In the genomic region with DNA sequence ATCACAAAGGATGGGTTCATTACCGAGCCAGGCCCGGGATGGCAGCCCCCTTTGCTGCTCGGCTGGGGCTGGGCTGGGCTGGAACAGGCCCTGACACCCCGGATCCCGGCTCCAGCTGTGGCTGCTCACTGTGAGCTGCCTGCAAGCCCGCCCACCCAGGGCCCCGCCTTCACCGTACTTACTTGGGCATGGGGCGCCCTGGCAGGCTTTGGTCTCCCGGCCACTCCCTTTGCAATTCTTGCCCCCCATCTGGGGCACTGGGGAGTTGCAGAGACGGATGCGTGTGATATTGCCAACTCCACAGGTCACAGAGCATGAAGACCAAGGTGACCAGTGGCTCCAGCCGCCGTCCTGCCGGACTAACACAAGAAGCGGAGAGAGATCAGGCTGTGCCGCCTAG, we compare ENCODE assay signal across 1 cellular context.
TF ChIP-seq lines count a peak whose summit lies in the region.

No MANE protein-coding gene starts in this region.

TF ChIP-seq in IMR-90, 13 proteins besides CTCF, POLR2A, EP300 and RAD21:
- TF ChIP-seq RCOR1 (IDR thresholded peaks at IDR 0.05; ENCODE audit: insufficient replicate concordance, low read length) (no peak), BHLHE40 (IDR thresholded peaks at IDR 0.05; ENCODE audit: low read depth, low read length) (no peak), CEBPB (IDR thresholded peaks at IDR 0.05; ENCODE audit: low read depth, low read length) (no peak), NFE2L2 (IDR thresholded peaks at IDR 0.05; ENCODE audit: low read depth, low read length) (no peak), FOS (IDR thresholded peaks at IDR 0.05; ENCODE audit: low read depth, low read length) (no peak), MAZ (IDR thresholded peaks at IDR 0.05; ENCODE audit: borderline replicate concordance, low read depth, low read length) (no peak), MAFK (IDR thresholded peaks at IDR 0.05; ENCODE audit: low read depth, low read length) (no peak), MXI1 (IDR thresholded peaks at IDR 0.05; ENCODE audit: borderline replicate concordance, low read depth, low read length) (no peak), RFX5 (IDR thresholded peaks at IDR 0.05; ENCODE audit: low read depth, low read length) (no peak), SMC3 (IDR thresholded peaks at IDR 0.05; ENCODE audit: low read depth, low read length) (no peak), CHD1 (IDR thresholded peaks at IDR 0.05; ENCODE audit: low read depth, low read length) (no peak)
- TF ChIP-seq, protein P1, sequence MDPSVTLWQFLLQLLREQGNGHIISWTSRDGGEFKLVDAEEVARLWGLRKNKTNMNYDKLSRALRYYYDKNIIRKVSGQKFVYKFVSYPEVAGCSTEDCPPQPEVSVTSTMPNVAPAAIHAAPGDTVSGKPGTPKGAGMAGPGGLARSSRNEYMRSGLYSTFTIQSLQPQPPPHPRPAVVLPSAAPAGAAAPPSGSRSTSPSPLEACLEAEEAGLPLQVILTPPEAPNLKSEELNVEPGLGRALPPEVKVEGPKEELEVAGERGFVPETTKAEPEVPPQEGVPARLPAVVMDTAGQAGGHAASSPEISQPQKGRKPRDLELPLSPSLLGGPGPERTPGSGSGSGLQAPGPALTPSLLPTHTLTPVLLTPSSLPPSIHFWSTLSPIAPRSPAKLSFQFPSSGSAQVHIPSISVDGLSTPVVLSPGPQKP (IDR thresholded peaks at IDR 0.05; ENCODE audit: borderline replicate concordance, low read depth, low read length) = no peak
- TF ChIP-seq, protein P2, sequence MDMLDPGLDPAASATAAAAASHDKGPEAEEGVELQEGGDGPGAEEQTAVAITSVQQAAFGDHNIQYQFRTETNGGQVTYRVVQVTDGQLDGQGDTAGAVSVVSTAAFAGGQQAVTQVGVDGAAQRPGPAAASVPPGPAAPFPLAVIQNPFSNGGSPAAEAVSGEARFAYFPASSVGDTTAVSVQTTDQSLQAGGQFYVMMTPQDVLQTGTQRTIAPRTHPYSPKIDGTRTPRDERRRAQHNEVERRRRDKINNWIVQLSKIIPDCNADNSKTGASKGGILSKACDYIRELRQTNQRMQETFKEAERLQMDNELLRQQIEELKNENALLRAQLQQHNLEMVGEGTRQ (IDR thresholded peaks at IDR 0.05; ENCODE audit: low read depth, low read length) = no peak
TF ChIP-seq in IMR-90: peak in this region for 0.
